In genomic region chr11:10117709-10118341, GRCh38 we compare ENCODE assay signal across 1 cellular context.
TF ChIP-seq lines count a peak whose summit lies in the region.

No MANE protein-coding gene starts in this region.

TF ChIP-seq in H1, 55 proteins besides CTCF, POLR2A, EP300 and RAD21 (continued from another document):
- TF ChIP-seq CHD7 (IDR thresholded peaks at IDR 0.05; ENCODE audit: insufficient replicate concordance, low read length) (no peak), MAX (IDR thresholded peaks at IDR 0.05) (no peak), CBX5 (IDR thresholded peaks at IDR 0.05; ENCODE audit: low read depth, low read length) (no peak), GTF2F1 (IDR thresholded peaks at IDR 0.05; ENCODE audit: borderline replicate concordance, low read depth, low read length) (no peak)
